ENCODE assay signal across 14 cellular contexts in the genomic region with DNA sequence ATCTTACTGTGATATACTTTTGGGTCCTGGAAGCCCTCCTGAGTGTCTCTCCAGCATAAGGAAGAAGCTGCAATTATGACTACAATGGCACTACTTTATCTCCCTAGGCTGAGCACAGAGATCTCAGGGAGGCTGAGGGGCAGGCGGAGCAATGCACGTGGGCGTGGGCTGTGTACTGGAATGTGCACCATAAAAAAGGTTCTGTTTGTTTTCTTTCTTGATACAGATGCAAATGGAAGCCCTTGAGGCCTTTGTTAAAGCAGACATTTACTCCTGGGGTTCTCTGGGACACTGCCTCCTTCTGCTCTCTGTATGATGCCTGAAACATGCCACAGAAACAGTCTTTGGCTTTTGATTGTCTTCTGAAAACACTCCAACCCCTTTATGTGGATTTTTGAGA.
DNase-seq lines count a peak whose midpoint lies in the region; ATAC-seq and TF ChIP-seq lines count a peak whose summit lies in the region.
"Had no signal": no experiment of that assay in that cellular context is flagged by ENCODE, and none has a peak within 500 bp of the region (broad histone marks: within the 10 kb centered on the region; RNA-seq: fewer than 3 reads in every experiment).

No MANE protein-coding gene starts in this region.

- H3K4me3 Mint-ChIP-seq in progenitor cell of endocrine pancreas (ENCODE audit: low read depth): no peak overlapping the region
- H3K4me3 Mint-ChIP-seq: activated CD8-positive, alpha-beta T cell treated with anti-CD3 and anti-CD28 coated beads, Interleukin-2, amount 10 ng/mL, durations not matched to agents 7 days and 5 days; B cell; brain had no signal

- ATAC-seq in Panc1 (0 out of 2 replicates have a peak, but pooled peaks have one; percentile 68), left ventricle myocardium superior (no peak)
- ATAC-seq: activated CD8-positive, alpha-beta T cell treated with anti-CD3 and anti-CD28 coated beads, Interleukin-2, amount 10 ng/mL, durations not matched to agents 7 days and 5 days had no signal

- TF ChIP-seq CTCF in Panc1 (IDR thresholded peaks at IDR 0.05) (no peak), progenitor cell of endocrine pancreas (IDR thresholded peaks at IDR 0.05; ENCODE audit: unreplicated experiment) (no peak)

- H3K36me3 Mint-ChIP-seq in progenitor cell of endocrine pancreas (ENCODE audit: insufficient read depth): no peaks in the 10 kb centered on the region

- DNase-seq in H7: peak; percentile 59
- no peak for DNase-seq in Panc1 (ENCODE audit: low read depth, low spot score)
- DNase-seq in iPS DF 4.7 (ENCODE audit: extremely low read depth, low spot score): peak; percentile 74
- DNase-seq in progenitor cell of endocrine pancreas (ENCODE audit: low spot score, unreplicated experiment): no peak
- DNase-seq in UCSD-AML1 (lab: John Stamatoyannopoulos, UW; ENCODE audit: unreplicated experiment): no peak
- DNase-seq in left ventricle myocardium superior: no peak
- no peak for DNase-seq in DMS153 (lab: John Stamatoyannopoulos, UW)
- no peak for DNase-seq in NCI-H146 (lab: John Stamatoyannopoulos, UW)
- DNase-seq: activated CD8-positive, alpha-beta T cell treated with anti-CD3 and anti-CD28 coated beads, Interleukin-2, amount 10 ng/mL, durations not matched to agents 7 days and 5 days; activated gamma-delta T cell treated with Interleukin-2 at 50 U/mL for 16 hours; NCI-H345 had no signal

- no TSS peak for BruUV-seq in Panc1 (replicated peaks; lab: Mats Ljungman, UMichigan)

- H3K4me1 Mint-ChIP-seq in progenitor cell of endocrine pancreas (ENCODE audit: low read depth): peaks cover 5% of the 10 kb centered on the region
- H3K4me1 Mint-ChIP-seq: B cell had no signal

- H3K36me3 ChIP-seq in H7 (replicated peaks; ENCODE audit: control insufficient read depth, insufficient read depth, low read length): no peaks in the 10 kb centered on the region
- H3K36me3 ChIP-seq in Panc1 (ENCODE audit: control insufficient read depth, insufficient read depth, low read length): no peaks in the 10 kb centered on the region

- no peaks in the 10 kb centered on the region; the same call in 1 of the 2 replicates for H3K4me1 ChIP-seq in Panc1 (ENCODE audit: control insufficient read depth, insufficient read depth, low read length)

- in situ Hi-C loops in Panc1 (cut with HindIII; ENCODE audit: low pct_unique_long_range_greater_than_20kb, low sequenced_read_pairs): no loop called here

- intact Hi-C loops in Panc1 (cut with micrococcal nuclease; ENCODE audit: unreplicated experiment) (no loop called here), left ventricle myocardium superior (cut with micrococcal nuclease) (no loop called here)

- H3K27me3 Mint-ChIP-seq in progenitor cell of endocrine pancreas: peaks cover 3% of the 10 kb centered on the region

- POLR2A ChIA-PET in Panc1 (lab: Charles Lee): no interaction called here

- H3K27ac ChIP-seq in Panc1 (ENCODE audit: low read length): no peak overlapping the region
- H3K27ac ChIP-seq: SK-N-MC had no signal

- peaks cover 5% of the 10 kb centered on the region; the same call in 1 of the 2 replicates for H3K27me3 ChIP-seq in H7 (ENCODE audit: control insufficient read depth, insufficient read depth, low read length)
- H3K27me3 ChIP-seq in Panc1 (ENCODE audit: control insufficient read depth, insufficient read depth, low read length): no peaks in the 10 kb centered on the region

- H3K9me3 ChIP-seq in Panc1 (ENCODE audit: control insufficient read depth, insufficient read depth, low read depth, low read length): 0 out of 2 replicates have a peak, but pooled peaks cover 4% of the 10 kb centered on the region

- H3K4me3 ChIP-seq in H7 (ENCODE audit: insufficient read depth, low read depth, low read length) (no peak overlapping the region), Panc1 (ENCODE audit: low read depth in 2 of 2, low read length in 2 of 2) (no peak overlapping the region)
- H3K4me3 ChIP-seq: SK-N-MC had no signal

- peaks cover 15% of the 10 kb centered on the region for H3K9me3 Mint-ChIP-seq in progenitor cell of endocrine pancreas (ENCODE audit: low read depth)

- CTCF ChIA-PET in Panc1 (lab: Charles Lee): interaction anchor here (0.9 kb wide), 1 partner anchor 279 kb away, joined by 3 read pairs; no protein-coding TSS in a partner anchor

- peak overlapping the region; percentile 71 for H3K27ac Mint-ChIP-seq in progenitor cell of endocrine pancreas
- H3K27ac Mint-ChIP-seq: activated CD8-positive, alpha-beta T cell treated with anti-CD3 and anti-CD28 coated beads, Interleukin-2, amount 10 ng/mL, durations not matched to agents 7 days and 5 days; B cell; brain had no signal

Comparison
In these comparisons a context has a peak if more than half of its experiments do, and no peak if none do; other contexts are left out.
1. DNase-seq: peak in H7 (single experiment) and iPS DF 4.7 (single experiment); none in Panc1 (single experiment), progenitor cell of endocrine pancreas (single experiment), UCSD-AML1 (single experiment), left ventricle myocardium superior (single experiment), DMS153 (single experiment) and NCI-H146 (single experiment).